ENCODE assay signal across 7 cellular contexts in the genomic region with DNA sequence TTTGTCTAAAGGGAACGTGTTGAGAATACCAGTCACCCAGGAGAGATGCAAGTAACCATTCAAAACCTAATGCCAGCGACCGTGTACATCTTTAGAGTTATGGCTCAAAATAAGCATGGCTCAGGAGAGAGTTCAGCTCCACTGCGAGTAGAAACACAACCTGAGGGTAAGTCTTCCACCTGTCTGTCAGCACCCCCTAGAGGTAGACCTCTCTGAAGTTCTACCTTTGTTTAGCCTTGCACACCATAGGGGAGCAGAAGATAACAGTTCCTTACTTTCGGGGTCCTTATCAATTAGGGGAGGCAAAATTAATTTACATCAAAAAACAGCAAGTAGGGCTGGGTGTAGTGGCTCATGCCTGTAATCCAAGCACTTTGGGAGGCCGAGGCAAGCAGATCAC.
DNase-seq lines count a peak whose midpoint lies in the region; ATAC-seq and TF ChIP-seq lines count a peak whose summit lies in the region.

No MANE protein-coding gene starts in this region.

- H4K8ac ChIP-seq in neuronal stem cell (ENCODE audit: low read depth, low read length), result no peak overlapping the region

- H3K36me3 ChIP-seq in HCT116 (ENCODE audit: control insufficient read depth in 1 of 2, insufficient read depth in 2 of 2, low read length in 2 of 2) (0 out of 4 replicates have a peak, but pooled peaks cover 0 to 2% of the 10 kb centered on the region in 2 experiments), left lung (no peaks in the 10 kb centered on the region), neuronal stem cell (replicated peaks in 1 of 2; ENCODE audit: control insufficient read depth in 2 of 2, insufficient read depth in 2 of 2, low read length in 2 of 2) (peaks cover 10 to 59% of the 10 kb centered on the region in 2 donors), ovary (no peaks in the 10 kb centered on the region)

- H2BK15ac ChIP-seq in neuronal stem cell (ENCODE audit: low read length), result no peak overlapping the region

- TF ChIP-seq POLR2A in HCT116 (IDR thresholded peaks at IDR 0.05; ENCODE audit: borderline replicate concordance, extremely low read depth, insufficient read depth, insufficient read length), result no peak
- no peak for TF ChIP-seq POLR2A in ovary (IDR thresholded peaks at IDR 0.05)

- no peak overlapping the region for H3K18ac ChIP-seq in neuronal stem cell (ENCODE audit: low read length)

- ATAC-seq in HCT116 (peak; percentile 84), left lung (peak; percentile 33)

- H2AFZ ChIP-seq in HCT116 (ENCODE audit: low read depth, low read length, poor library complexity, severe bottlenecking) (no peak overlapping the region), neuronal stem cell (ENCODE audit: low read length) (no peak overlapping the region)

- DNase-seq in ELR (ENCODE audit: low read depth) (peak; percentile 15), HCT116 (ENCODE audit: low read depth, low spot score) (peak; percentile 22), left lung (no peak), neuronal stem cell (ENCODE audit: low spot score) (no peak), ovary (no peak)
- no peak for DNase-seq in stimulated activated CD4-positive, alpha-beta T cell treated with anti-CD3 and anti-CD28 coated beads, Interleukin-4, amount 100 ng/mL, for 24 hours

- TF ChIP-seq RAD21 in HCT116 (IDR thresholded peaks at IDR 0.05; ENCODE audit: low read depth), result peak; percentile 51

- H2BK120ac ChIP-seq in neuronal stem cell (ENCODE audit: low read depth, low read length), result no peak overlapping the region

- RAD21 ChIA-PET in HCT116 (lab: Charles Lee; ENCODE audit: low non-redundant PET in 1 of 2, low total read pairs in 2 of 2, uncharacterized antibody in 2 of 2, unreplicated experiment in 2 of 2), result interaction anchor here in 1 of 2 experiments (0.6 kb wide), 1 partner anchor 58 kb away, joined by 3 read pairs; no protein-coding TSS in a partner anchor

- H3K4me3 ChIP-seq in HCT116 (replicated peaks in 1 of 2; ENCODE audit: low read depth in 1 of 2, low read length in 2 of 2), result no peak overlapping the region
- no peak overlapping the region for H3K4me3 ChIP-seq in left lung
- H3K4me3 ChIP-seq in neuronal stem cell (ENCODE audit: low read length in 2 of 2), result no peak overlapping the region
- no peak overlapping the region for H3K4me3 ChIP-seq in ovary

- intact Hi-C loops in HCT116 (cut with micrococcal nuclease), result loop anchor here (5.0 to 10.0 kb wide), 2 partner anchors 462 to 520 kb away; a partner anchor contains a TSS
- intact Hi-C loops in left lung (cut with DNase I), result no loop called here
- intact Hi-C loops in ovary (cut with DNase I), result loop anchor here in 1 of 4 donors (10.0 kb wide), 1 partner anchor 460 kb away; no protein-coding TSS in a partner anchor

- H3K27me3 ChIP-seq in HCT116 (ENCODE audit: insufficient read depth, low read length), result no peaks in the 10 kb centered on the region
- H3K27me3 ChIP-seq in left lung, result no peaks in the 10 kb centered on the region
- no peaks in the 10 kb centered on the region for H3K27me3 ChIP-seq in neuronal stem cell (ENCODE audit: control insufficient read depth in 3 of 3, insufficient read depth in 3 of 3, low read depth in 1 of 3, low read length in 3 of 3)
- H3K27me3 ChIP-seq in ovary, result no peaks in the 10 kb centered on the region

- H3K27ac ChIP-seq in HCT116 (ENCODE audit: low read depth, low read length) (no peak overlapping the region), VCaP (no peak overlapping the region), left lung (no peak overlapping the region), neuronal stem cell (replicated peaks; ENCODE audit: low read length) (no peak overlapping the region), ovary (no peak overlapping the region)

- H3K79me2 ChIP-seq in HCT116 (ENCODE audit: insufficient read depth, low read length), result no peaks in the 10 kb centered on the region

- POLR2A ChIA-PET in HCT116 (lab: Charles Lee), result no interaction called here

- H3K4me2 ChIP-seq in HCT116 (ENCODE audit: low read length) (no peak overlapping the region), neuronal stem cell (ENCODE audit: insufficient read depth, low read length, poor library complexity, severe bottlenecking) (no peak overlapping the region)

- no TSS peak for BruUV-seq in HCT116 (replicated peaks; lab: Mats Ljungman, UMichigan)

- H3K9me3 ChIP-seq in HCT116 (ENCODE audit: control insufficient read depth in 1 of 2, insufficient read depth in 1 of 2, low read depth in 1 of 2, low read length in 2 of 2), result no peaks in the 10 kb centered on the region
- no peaks in the 10 kb centered on the region for H3K9me3 ChIP-seq in left lung
- H3K9me3 ChIP-seq in neuronal stem cell (replicated peaks in 1 of 2; ENCODE audit: control insufficient read depth in 2 of 2, insufficient read depth in 1 of 2, low read depth in 1 of 2, low read length in 2 of 2), result no peaks in the 10 kb centered on the region
- no peaks in the 10 kb centered on the region for H3K9me3 ChIP-seq in ovary

- no peak for TF ChIP-seq EP300 in ovary (IDR thresholded peaks at IDR 0.05)

- H3K23ac ChIP-seq in neuronal stem cell (ENCODE audit: low read depth, low read length, poor library complexity), result no peak overlapping the region

- no peak overlapping the region for H3K14ac ChIP-seq in neuronal stem cell (ENCODE audit: low read length)

- no peak overlapping the region for H3K4ac ChIP-seq in neuronal stem cell (ENCODE audit: low read length)

- no peaks in the 10 kb centered on the region for H3K4me1 ChIP-seq in HCT116 (ENCODE audit: control insufficient read depth in 1 of 2, insufficient read depth in 2 of 2, low read length in 2 of 2)
- no peaks in the 10 kb centered on the region for H3K4me1 ChIP-seq in left lung
- H3K4me1 ChIP-seq in neuronal stem cell (ENCODE audit: control insufficient read depth in 2 of 2, insufficient read depth in 1 of 2, low read depth in 1 of 2, low read length in 2 of 2), result no peaks in the 10 kb centered on the region
- no peaks in the 10 kb centered on the region for H3K4me1 ChIP-seq in ovary (ENCODE audit: insufficient read depth)

- no peak overlapping the region for H4K91ac ChIP-seq in neuronal stem cell (ENCODE audit: low read depth, low read length, poor library complexity)

- no peak overlapping the region for H2BK12ac ChIP-seq in neuronal stem cell (ENCODE audit: low read length)

- TF ChIP-seq CTCF in HCT116 (IDR thresholded peaks at IDR 0.05 in 2 of 3, conservative IDR thresholded peaks at IDR 0.05 in 1 of 3; ENCODE audit: borderline replicate concordance in 1 of 3, insufficient read depth in 1 of 3, low read depth in 2 of 3, low read length in 2 of 3) (peak; percentile 19 to 72 (median 63); a peak in 4 of 6 replicates), VCaP (conservative IDR thresholded peaks at IDR 0.05) (peak; percentile 78), left lung (IDR thresholded peaks at IDR 0.05) (no peak), ovary (IDR thresholded peaks at IDR 0.05) (no peak)

- H2BK5ac ChIP-seq in neuronal stem cell (ENCODE audit: low read length), result no peak overlapping the region

- H3K9ac ChIP-seq in HCT116 (ENCODE audit: low read length) (no peak overlapping the region), neuronal stem cell (ENCODE audit: low read depth, low read length, poor library complexity) (no peak overlapping the region)

- no peaks in the 10 kb centered on the region for H4K20me1 ChIP-seq in HCT116 (ENCODE audit: insufficient read depth)

- no peak overlapping the region for H2AK5ac ChIP-seq in neuronal stem cell (ENCODE audit: low read depth, low read length)

- no peaks in the 10 kb centered on the region for H3K79me1 ChIP-seq in neuronal stem cell (ENCODE audit: low read depth, low read length)

- no CpG with 5 or more reads among the region's 6 CpGs for WGBS in neuronal stem cell (ENCODE audit: extremely low coverage in 2 of 2, insufficient read length in 2 of 2, insufficient replicate concordance in 1 of 2), 2 donors
- WGBS in ovary, 3 donors, result 85 to 88% (median 87%) methylated on average over 6 of the region's 6 CpGs

- CTCF ChIA-PET in HCT116 (lab: Charles Lee), result interaction anchor here (0.6 to 1.4 kb wide), 4 partner anchors 18 to 644 kb away, joined by 3 to 7 read pairs (median 4); no protein-coding TSS in a partner anchor

- H3K9me2 ChIP-seq in HCT116 (ENCODE audit: insufficient read depth), result no peaks in the 10 kb centered on the region

TF ChIP-seq in HCT116, 20 proteins besides CTCF, POLR2A, EP300 and RAD21 (continues in another document):
- TF ChIP-seq, protein P1, sequence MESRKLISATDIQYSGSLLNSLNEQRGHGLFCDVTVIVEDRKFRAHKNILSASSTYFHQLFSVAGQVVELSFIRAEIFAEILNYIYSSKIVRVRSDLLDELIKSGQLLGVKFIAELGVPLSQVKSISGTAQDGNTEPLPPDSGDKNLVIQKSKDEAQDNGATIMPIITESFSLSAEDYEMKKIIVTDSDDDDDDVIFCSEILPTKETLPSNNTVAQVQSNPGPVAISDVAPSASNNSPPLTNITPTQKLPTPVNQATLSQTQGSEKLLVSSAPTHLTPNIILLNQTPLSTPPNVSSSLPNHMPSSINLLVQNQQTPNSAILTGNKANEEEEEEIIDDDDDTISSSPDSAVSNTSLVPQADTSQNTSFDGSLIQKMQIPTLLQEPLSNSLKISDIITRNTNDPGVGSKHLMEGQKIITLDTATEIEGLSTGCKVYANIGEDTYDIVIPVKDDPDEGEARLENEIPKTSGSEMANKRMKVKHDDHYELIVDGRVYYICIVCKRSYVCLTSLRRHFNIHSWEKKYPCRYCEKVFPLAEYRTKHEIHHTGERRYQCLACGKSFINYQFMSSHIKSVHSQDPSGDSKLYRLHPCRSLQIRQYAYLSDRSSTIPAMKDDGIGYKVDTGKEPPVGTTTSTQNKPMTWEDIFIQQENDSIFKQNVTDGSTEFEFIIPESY (IDR thresholded peaks at IDR 0.05; ENCODE audit: extremely low read depth, insufficient replicate concordance, low read length), result no peak
- TF ChIP-seq CBX3 (IDR thresholded peaks at IDR 0.05; ENCODE audit: low read depth) (no peak), EGR1 (IDR thresholded peaks at IDR 0.05; ENCODE audit: low read depth) (no peak), SP1 (IDR thresholded peaks at IDR 0.05; ENCODE audit: low read depth) (no peak)
- TF ChIP-seq, protein P2, sequence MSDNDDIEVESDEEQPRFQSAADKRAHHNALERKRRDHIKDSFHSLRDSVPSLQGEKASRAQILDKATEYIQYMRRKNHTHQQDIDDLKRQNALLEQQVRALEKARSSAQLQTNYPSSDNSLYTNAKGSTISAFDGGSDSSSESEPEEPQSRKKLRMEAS (IDR thresholded peaks at IDR 0.05), result no peak

Comparison
In these comparisons a context has a peak if more than half of its experiments do, and no peak if none do; other contexts are left out.
1. DNase-seq: peak in ELR (single experiment) and HCT116 (single experiment); none in left lung (0 of 2), stimulated activated CD4-positive, alpha-beta T cell treated with anti-CD3 and anti-CD28 coated beads, Interleukin-4, amount 100 ng/mL, for 24 hours (single experiment), neuronal stem cell (single experiment) and ovary (0 of 5).
2. CTCF ChIP-seq: peak in HCT116 (3 of 3) and VCaP (single experiment); none in left lung (0 of 2) and ovary (0 of 3).